Comparison of ENCODE assay signal across 19 cellular contexts in the genomic region with DNA sequence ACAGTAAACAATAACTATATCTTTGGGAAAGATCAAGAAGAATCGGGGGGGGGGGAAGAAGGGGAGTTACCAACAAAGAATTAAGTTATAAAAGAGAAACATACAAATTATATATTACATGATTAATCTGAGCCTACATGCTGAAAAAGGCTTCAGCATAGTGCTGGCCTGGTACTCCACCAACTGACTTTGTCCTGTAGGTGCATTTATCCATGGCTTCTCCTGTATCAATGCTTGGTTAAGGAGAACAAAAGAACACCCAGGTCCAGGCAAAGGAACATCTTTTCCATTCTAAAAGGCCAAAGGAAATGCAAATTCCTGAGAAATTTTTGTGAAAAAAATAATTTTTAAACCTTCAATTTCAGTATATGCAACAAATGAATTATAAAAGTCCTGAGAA. TPM values are rescaled to one million over a fixed set of nuclear protein-coding genes. Genes with fewer than 3 reads are reported as not detected.
DNase-seq lines count a peak whose midpoint lies in the region; ATAC-seq and TF ChIP-seq lines count a peak whose summit lies in the region.
"Had no signal": no experiment of that assay in that cellular context is flagged by ENCODE, and none has a peak within 500 bp of the region (broad histone marks: within the 10 kb centered on the region; RNA-seq: fewer than 3 reads in every experiment).

No MANE protein-coding gene starts in this region.

- no peaks in the 10 kb centered on the region for H3K27me3 ChIP-seq in CD8-positive, alpha-beta T cell (ENCODE audit: insufficient read depth, low read length)
- H3K27me3 ChIP-seq: BE2C, BLaER1 had no signal

- CTCF ChIA-PET in WTC11 (lab: Charles Lee), result no interaction called here
- CTCF ChIA-PET in CD8-positive, alpha-beta T cell (lab: Charles Lee), result no interaction called here

- POLR2A ChIA-PET in WTC11 (lab: Charles Lee), result no interaction called here
- POLR2A ChIA-PET in naive thymus-derived CD8-positive, alpha-beta T cell (lab: Charles Lee), result no interaction called here
- POLR2A ChIA-PET in CD8-positive, alpha-beta T cell (lab: Charles Lee), result no interaction called here

- H3K27ac ChIP-seq in CD8-positive, alpha-beta T cell (ENCODE audit: low read depth, low read length), result no peak overlapping the region
- H3K27ac ChIP-seq: BLaER1 had no signal

- no peak overlapping the region for H3K27ac Mint-ChIP-seq in activated naive CD4-positive, alpha-beta T cell treated with anti-CD3 and anti-CD28 coated beads, Interleukin-2, amount 50 U/mL, for 24 hours
- H3K27ac Mint-ChIP-seq in activated naive CD4-positive, alpha-beta T cell treated with anti-CD3 and anti-CD28 coated beads, Interleukin-2, amount 50 U/mL, for 72 hours, result no peak overlapping the region
- no peak overlapping the region for H3K27ac Mint-ChIP-seq in WTC11
- H3K27ac Mint-ChIP-seq in naive thymus-derived CD8-positive, alpha-beta T cell, result no peak overlapping the region
- H3K27ac Mint-ChIP-seq in CD8-positive, alpha-beta T cell, result no peak overlapping the region

- H3K4me3 ChIP-seq in CD8-positive, alpha-beta T cell (ENCODE audit: low read depth, low read length), result no peak overlapping the region
- H3K4me3 ChIP-seq: BLaER1, GM12878 had no signal

- intact Hi-C loops in CD8-positive, alpha-beta T cell (cut with DNase I, micrococcal nuclease), result no loop called here

- peaks cover 4% of the 10 kb centered on the region for H3K9me3 ChIP-seq in CD8-positive, alpha-beta T cell (ENCODE audit: low read length)
- H3K9me3 ChIP-seq: BE2C had no signal

- H3K4me1 ChIP-seq in CD8-positive, alpha-beta T cell (ENCODE audit: insufficient read depth, low read length), result peaks cover 21% of the 10 kb centered on the region
- H3K4me1 ChIP-seq: BE2C, BLaER1, Caco-2 had no signal

- peaks cover 20% of the 10 kb centered on the region for H3K36me3 Mint-ChIP-seq in activated naive CD4-positive, alpha-beta T cell treated with anti-CD3 and anti-CD28 coated beads, Interleukin-2, amount 50 U/mL, for 24 hours
- peaks cover 0 to 58% of the 10 kb centered on the region in 2 donors for H3K36me3 Mint-ChIP-seq in activated naive CD4-positive, alpha-beta T cell treated with anti-CD3 and anti-CD28 coated beads, Interleukin-2, amount 50 U/mL, for 72 hours
- peaks cover 36% of the 10 kb centered on the region for H3K36me3 Mint-ChIP-seq in WTC11
- peaks cover 11 to 27% (median 23%) of the 10 kb centered on the region in 3 donors for H3K36me3 Mint-ChIP-seq in naive thymus-derived CD8-positive, alpha-beta T cell
- peaks cover 32% of the 10 kb centered on the region for H3K36me3 Mint-ChIP-seq in CD8-positive, alpha-beta T cell

- peaks cover 63% of the 10 kb centered on the region for H3K4me1 Mint-ChIP-seq in activated naive CD4-positive, alpha-beta T cell treated with anti-CD3 and anti-CD28 coated beads, Interleukin-2, amount 50 U/mL, for 24 hours
- peaks cover 45% of the 10 kb centered on the region for H3K4me1 Mint-ChIP-seq in WTC11
- H3K4me1 Mint-ChIP-seq in naive thymus-derived CD8-positive, alpha-beta T cell, result peaks cover 28 to 68% (median 62%) of the 10 kb centered on the region in 4 donors
- H3K4me1 Mint-ChIP-seq in CD8-positive, alpha-beta T cell (ENCODE audit: low read depth), result peaks cover 66% of the 10 kb centered on the region

- peak overlapping the region; percentile 15 for H3K4me3 Mint-ChIP-seq in activated naive CD4-positive, alpha-beta T cell treated with anti-CD3 and anti-CD28 coated beads, Interleukin-2, amount 50 U/mL, for 24 hours
- no peak overlapping the region for H3K4me3 Mint-ChIP-seq in WTC11
- H3K4me3 Mint-ChIP-seq in naive thymus-derived CD8-positive, alpha-beta T cell, result peak overlapping the region in 6 of 10 donors; percentile 0 to 42 (median 16)
- no peak overlapping the region for H3K4me3 Mint-ChIP-seq in CD8-positive, alpha-beta T cell
- H3K4me3 Mint-ChIP-seq: CD14-positive monocyte had no signal

- DNase-seq in activated naive CD4-positive, alpha-beta T cell treated with anti-CD3 and anti-CD28 coated beads, Interleukin-2, amount 50 U/mL, for 72 hours (ENCODE audit: low spot score in 2 of 2), result no peak
- DNase-seq in WTC11 (ENCODE audit: low spot score) (no peak), GM10266 (ENCODE audit: extremely low spot score) (no peak)
- no peak for DNase-seq in naive thymus-derived CD8-positive, alpha-beta T cell
- DNase-seq in CD8-positive, alpha-beta T cell, result no peak
- DNase-seq: 8988T; ACHN; BE2C; C1 segment of cervical spinal cord; Caco-2; Calu3; CD4-positive, alpha-beta memory T cell; CD4-positive, CD25-positive, alpha-beta regulatory T cell; DMS79 treated with DMSO at 0.1 percent for 48 hours; GF-D8 had no signal

- H3K9me3 Mint-ChIP-seq in activated naive CD4-positive, alpha-beta T cell treated with anti-CD3 and anti-CD28 coated beads, Interleukin-2, amount 50 U/mL, for 24 hours, result no peaks in the 10 kb centered on the region
- peaks cover 0 to 19% of the 10 kb centered on the region in 2 donors for H3K9me3 Mint-ChIP-seq in activated naive CD4-positive, alpha-beta T cell treated with anti-CD3 and anti-CD28 coated beads, Interleukin-2, amount 50 U/mL, for 72 hours
- peaks cover 35% of the 10 kb centered on the region for H3K9me3 Mint-ChIP-seq in WTC11
- H3K9me3 Mint-ChIP-seq in naive thymus-derived CD8-positive, alpha-beta T cell, result peaks cover 0 to 17% (median 4%) of the 10 kb centered on the region in 9 donors
- peaks cover 6% of the 10 kb centered on the region for H3K9me3 Mint-ChIP-seq in CD8-positive, alpha-beta T cell

- no peaks in the 10 kb centered on the region for H3K36me3 ChIP-seq in CD8-positive, alpha-beta T cell (ENCODE audit: insufficient read depth, low read length)
- H3K36me3 ChIP-seq: BE2C had no signal

- no peak for ATAC-seq in activated naive CD4-positive, alpha-beta T cell treated with anti-CD3 and anti-CD28 coated beads, Interleukin-2, amount 50 U/mL, for 72 hours
- ATAC-seq in WTC11, result peak; percentile 57; the same call in 1 of the 2 replicates
- ATAC-seq in naive thymus-derived CD8-positive, alpha-beta T cell, result no peak
- no peak for ATAC-seq in CD8-positive, alpha-beta T cell
- ATAC-seq: GM12878 had no signal

- no peaks in the 10 kb centered on the region for H3K27me3 Mint-ChIP-seq in activated naive CD4-positive, alpha-beta T cell treated with anti-CD3 and anti-CD28 coated beads, Interleukin-2, amount 50 U/mL, for 24 hours
- no peaks in the 10 kb centered on the region for H3K27me3 Mint-ChIP-seq in WTC11 (ENCODE audit: low read depth)
- H3K27me3 Mint-ChIP-seq in naive thymus-derived CD8-positive, alpha-beta T cell, result no peaks in the 10 kb centered on the region
- H3K27me3 Mint-ChIP-seq in CD8-positive, alpha-beta T cell (ENCODE audit: low read depth), result no peaks in the 10 kb centered on the region
- H3K27me3 Mint-ChIP-seq: CD4-positive, alpha-beta memory T cell; CD4-positive, CD25-positive, alpha-beta regulatory T cell had no signal

- no peak for TF ChIP-seq CTCF in WTC11 (IDR thresholded peaks at IDR 0.05)
- no peak for TF ChIP-seq CTCF in GM10266 (IDR thresholded peaks at IDR 0.05; ENCODE audit: control insufficient read depth, insufficient read depth, low read depth, missing control alignments)
- no peak for TF ChIP-seq CTCF in CD8-positive, alpha-beta T cell (IDR thresholded peaks at IDR 0.05)

TF ChIP-seq in WTC11, 78 proteins besides CTCF, POLR2A, EP300 and RAD21 (continues in another document):
- no peak for TF ChIP-seq MYBL2 (CRISPR knock-in tag; IDR thresholded peaks at IDR 0.05)
- TF ChIP-seq STAT6 (CRISPR knock-in tag; conservative IDR thresholded peaks at IDR 0.05; ENCODE audit: low read depth), result no peak
- TF ChIP-seq CBFB (CRISPR knock-in tag; IDR thresholded peaks at IDR 0.05; ENCODE audit: low read depth), result no peak
- no peak for TF ChIP-seq TCF7 (CRISPR knock-in tag; IDR thresholded peaks at IDR 0.05; ENCODE audit: low read depth)

RNA-seq across cellular contexts. Expression of gene RPRD1A, which starts 24.2 kb away (rescaled TPM):
- total RNA-seq in activated naive CD4-positive, alpha-beta T cell treated with anti-CD3 and anti-CD28 coated beads, Interleukin-2, amount 50 U/mL, for 72 hours, result 10 to 100 TPM; 32.2 to 32.6 TPM
- 104 to 115 TPM (median 107 TPM) in 3 replicates for total RNA-seq in WTC11 (2021)
- 10 to 100 TPM; 49.6 to 51.3 TPM for total RNA-seq in naive thymus-derived CD8-positive, alpha-beta T cell
- 10 to 100 TPM in 1 of 3 donors, 1 to 10 TPM in 2; 6.7 to 12.0 (median 9.4) TPM for polyA plus RNA-seq in naive thymus-derived CD8-positive, alpha-beta T cell
- 10 to 100 TPM; 13.8 to 15.8 TPM for total RNA-seq in CD8-positive, alpha-beta T cell

Comparison
In these comparisons a context has a peak if more than half of its experiments do, and no peak if none do; other contexts are left out.
1. H3K4me3 Mint-ChIP-seq: peak in activated naive CD4-positive, alpha-beta T cell treated with anti-CD3 and anti-CD28 coated beads, Interleukin-2, amount 50 U/mL, for 24 hours (single experiment) and naive thymus-derived CD8-positive, alpha-beta T cell (6 of 10); none in WTC11 (single experiment) and CD8-positive, alpha-beta T cell (single experiment).